Comparison of ENCODE assay signal across 8 cellular contexts in genomic region chr17:39979021-39979660, GRCh38. TPM values are rescaled to one million over a fixed set of nuclear protein-coding genes. Genes with fewer than 3 reads are reported as not detected.
DNase-seq lines count a peak whose midpoint lies in the region; TF ChIP-seq lines count a peak whose summit lies in the region.
"Had no signal": no experiment of that assay in that cellular context is flagged by ENCODE, and none has a peak within 500 bp of the region (broad histone marks: within the 10 kb centered on the region; RNA-seq: fewer than 3 reads in every experiment).

No MANE protein-coding gene starts in this region.

- H3K36me3 ChIP-seq in transverse colon, result peaks cover 0 to under 1% (median under 1%) of the 10 kb centered on the region in 4 donors

- peaks cover 13% of the 10 kb centered on the region for H3K27me3 Mint-ChIP-seq in progenitor cell of endocrine pancreas

- in situ Hi-C loops in transverse colon (cut with MboI; ENCODE audit: low pct_ligation_motif_present in 1 of 4, low pct_unique_long_range_greater_than_20kb in 1 of 4, low sequenced_read_pairs in 3 of 4), result no loop called here

- H3K27ac ChIP-seq in transverse colon, result no peak overlapping the region

- H3K36me3 Mint-ChIP-seq in progenitor cell of endocrine pancreas (ENCODE audit: insufficient read depth), result peaks cover under 1% of the 10 kb centered on the region

- intact Hi-C loops in transverse colon (cut with DNase I; ENCODE audit: low total_unique reads), result no loop called here

- H3K4me1 Mint-ChIP-seq in progenitor cell of endocrine pancreas (ENCODE audit: low read depth), result peaks cover 11% of the 10 kb centered on the region

- peak overlapping the region; percentile 49 for H3K4me3 Mint-ChIP-seq in progenitor cell of endocrine pancreas (ENCODE audit: low read depth)

- no peak overlapping the region for H3K27ac Mint-ChIP-seq in progenitor cell of endocrine pancreas

- H3K4me3 ChIP-seq in epithelial cell of proximal tubule (ENCODE audit: low read depth, low read length) (no peak overlapping the region), transverse colon (no peak overlapping the region)

- DNase-seq in ELR (ENCODE audit: low read depth) (peak; percentile 96), NCI-H526 treated with DMSO at 0.1 percent for 48 hours (lab: John Stamatoyannopoulos, UW) (peak; percentile 12), epithelial cell of proximal tubule (ENCODE audit: low read depth) (peak; percentile 64), progenitor cell of endocrine pancreas (ENCODE audit: low spot score, unreplicated experiment) (no peak), transverse colon (no peak)
- no peak for DNase-seq in stimulated activated CD4-positive, alpha-beta T cell treated with anti-CD3 and anti-CD28 coated beads, Interleukin-1b, Interleukin-23, amount 100 ng/mL, for 48 hours
- DNase-seq in stimulated activated CD8-positive, alpha-beta memory T cell treated with anti-CD3 and anti-CD28 coated beads, Interleukin-4, amount 100 ng/mL, for 48 hours, result no peak
- DNase-seq: stimulated activated CD4-positive, alpha-beta T cell treated with anti-CD3 and anti-CD28 coated beads, Interleukin-12 subunit alpha, Interleukin-12 subunit beta, amount 100 ng/mL, for 4 hours had no signal

- no peak for TF ChIP-seq POLR2A in transverse colon (IDR thresholded peaks at IDR 0.05)

- WGBS in transverse colon (ENCODE audit: low coverage in 1 of 2), 2 donors, result 74 to 82% methylated on average over 3 to 5 of the region's 5 CpGs

- H3K9me3 Mint-ChIP-seq in progenitor cell of endocrine pancreas (ENCODE audit: low read depth), result no peaks in the 10 kb centered on the region

- no peak for TF ChIP-seq EP300 in transverse colon (IDR thresholded peaks at IDR 0.05; ENCODE audit: low read depth)

- H3K9me3 ChIP-seq in transverse colon, result no peaks in the 10 kb centered on the region

- peaks cover 11% of the 10 kb centered on the region for H3K27me3 ChIP-seq in transverse colon

- H3K4me1 ChIP-seq in transverse colon, result peaks cover 17 to 28% (median 20%) of the 10 kb centered on the region in 4 donors

- no peak for TF ChIP-seq CTCF in epithelial cell of proximal tubule (conservative IDR thresholded peaks at IDR 0.05; ENCODE audit: low read depth, low read length)
- TF ChIP-seq CTCF in progenitor cell of endocrine pancreas (IDR thresholded peaks at IDR 0.05; ENCODE audit: unreplicated experiment), result no peak
- no peak for TF ChIP-seq CTCF in transverse colon (IDR thresholded peaks at IDR 0.05)

RNA-seq across cellular contexts. Expression of gene PSMD3, which starts 1.5 kb away (rescaled TPM):
- total RNA-seq in epithelial cell of proximal tubule (106 and 191 TPM in 2 replicates), progenitor cell of endocrine pancreas (117 and 119 TPM in 2 replicates), transverse colon (100 to 1,000 TPM in 3 of 4 donors, 10 to 100 TPM in 1; 80.7 to 117 (median 112) TPM)

RNA-seq across cellular contexts. Expression of gene GSDMA, which starts 16.3 kb away (rescaled TPM):
- total RNA-seq in epithelial cell of proximal tubule (0.23 TPM in 1 of 2 replicates, not detected in the other), progenitor cell of endocrine pancreas (not detected in 2 replicates), transverse colon (1 to 10 TPM in 1 of 4 donors, not detected in 3; 3.7 TPM)

RNA-seq across cellular contexts. Expression of gene CSF3, which starts 36.1 kb away (rescaled TPM):
- total RNA-seq in epithelial cell of proximal tubule (not detected in 2 replicates), progenitor cell of endocrine pancreas (not detected in 2 replicates), transverse colon (10 to 100 TPM in 1 of 4 donors, 1 to 10 TPM in 1, not detected in 2; 2.6 to 38.9 TPM)

RNA-seq across cellular contexts. Expression of gene LRRC3C, which starts 51.6 kb away (rescaled TPM):
- not detected in 2 replicates for total RNA-seq in epithelial cell of proximal tubule
- total RNA-seq in progenitor cell of endocrine pancreas, result not detected in 2 replicates
- total RNA-seq in transverse colon, result not detected

RNA-seq across cellular contexts. Expression of gene ORMDL3, which starts 51.7 kb away (rescaled TPM):
- 23.3 and 35.6 TPM in 2 replicates for total RNA-seq in epithelial cell of proximal tubule
- total RNA-seq in progenitor cell of endocrine pancreas, result 80.4 and 87.6 TPM in 2 replicates
- 10 to 100 TPM; 47.4 to 78.9 (median 56.7) TPM for total RNA-seq in transverse colon

Comparison
In these comparisons a context has a peak if more than half of its experiments do, and no peak if none do; other contexts are left out.
1. DNase-seq: peak in ELR (single experiment), NCI-H526 treated with DMSO at 0.1 percent for 48 hours (single experiment) and epithelial cell of proximal tubule (single experiment); none in progenitor cell of endocrine pancreas (single experiment), transverse colon (single experiment), stimulated activated CD4-positive, alpha-beta T cell treated with anti-CD3 and anti-CD28 coated beads, Interleukin-1b, Interleukin-23, amount 100 ng/mL, for 48 hours (single experiment) and stimulated activated CD8-positive, alpha-beta memory T cell treated with anti-CD3 and anti-CD28 coated beads, Interleukin-4, amount 100 ng/mL, for 48 hours (single experiment).